Comparison of ENCODE assay signal across 8 cellular contexts in the genomic region with DNA sequence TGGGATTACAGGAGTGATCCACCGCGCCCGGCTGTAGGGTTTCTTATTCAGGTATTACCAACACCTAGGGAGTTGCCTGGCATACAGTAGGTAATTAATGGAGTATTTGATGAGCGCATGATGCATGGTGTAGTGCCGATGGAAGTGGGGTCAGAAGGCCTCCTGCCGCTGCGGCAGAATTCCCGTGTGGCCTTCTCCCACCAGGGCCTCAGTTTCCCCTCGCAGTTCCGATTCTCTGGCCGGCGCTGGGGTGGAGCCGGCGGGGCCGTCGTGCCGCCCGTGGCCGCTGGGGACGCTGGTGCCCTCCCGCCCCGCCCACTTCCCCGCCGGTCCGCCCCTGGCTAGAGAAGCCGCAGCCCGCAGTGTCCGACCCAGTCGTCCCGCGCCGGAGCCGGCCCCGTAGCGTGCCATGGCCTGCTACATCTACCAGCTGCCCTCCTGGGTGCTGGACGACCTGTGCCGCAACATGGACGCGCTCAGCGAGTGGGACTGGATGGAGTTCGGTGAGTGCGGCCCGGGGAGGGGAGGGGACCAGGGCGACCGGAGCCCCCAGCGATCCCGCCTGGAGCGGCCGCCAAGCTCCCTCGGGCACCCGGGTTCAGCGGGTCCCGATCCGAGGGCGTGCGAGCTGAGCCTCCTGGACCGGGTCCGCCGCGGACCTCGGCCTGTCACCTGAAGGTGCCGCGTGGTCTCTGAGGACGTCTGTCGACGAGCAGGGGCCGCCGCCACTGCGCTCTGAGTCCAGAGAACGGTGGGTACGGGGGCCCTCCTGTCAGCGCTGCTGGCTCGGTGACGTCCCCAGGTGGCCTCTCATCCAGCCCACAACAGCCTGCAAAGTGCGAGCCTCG. TPM values are rescaled to one million over a fixed set of nuclear protein-coding genes. Genes with fewer than 3 reads are reported as not detected.
DNase-seq lines count a peak whose midpoint lies in the region; ATAC-seq and TF ChIP-seq lines count a peak whose summit lies in the region.

A gene with protein sequence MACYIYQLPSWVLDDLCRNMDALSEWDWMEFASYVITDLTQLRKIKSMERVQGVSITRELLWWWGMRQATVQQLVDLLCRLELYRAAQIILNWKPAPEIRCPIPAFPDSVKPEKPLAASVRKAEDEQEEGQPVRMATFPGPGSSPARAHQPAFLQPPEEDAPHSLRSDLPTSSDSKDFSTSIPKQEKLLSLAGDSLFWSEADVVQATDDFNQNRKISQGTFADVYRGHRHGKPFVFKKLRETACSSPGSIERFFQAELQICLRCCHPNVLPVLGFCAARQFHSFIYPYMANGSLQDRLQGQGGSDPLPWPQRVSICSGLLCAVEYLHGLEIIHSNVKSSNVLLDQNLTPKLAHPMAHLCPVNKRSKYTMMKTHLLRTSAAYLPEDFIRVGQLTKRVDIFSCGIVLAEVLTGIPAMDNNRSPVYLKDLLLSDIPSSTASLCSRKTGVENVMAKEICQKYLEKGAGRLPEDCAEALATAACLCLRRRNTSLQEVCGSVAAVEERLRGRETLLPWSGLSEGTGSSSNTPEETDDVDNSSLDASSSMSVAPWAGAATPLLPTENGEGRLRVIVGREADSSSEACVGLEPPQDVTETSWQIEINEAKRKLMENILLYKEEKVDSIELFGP (plus strand): TSS at position 374 of the 848 bp plus-strand sequence. CDS start 36 bp downstream, at position 410.

- DNase-seq in CD4-positive, CD25-positive, alpha-beta regulatory T cell, result peak; percentile 46 to 56 (median 55)
- DNase-seq in T1000 (lab: John Stamatoyannopoulos, UW), result peak; percentile 58
- peak; percentile 61 to 69 for DNase-seq in gastrocnemius medialis
- no peak for DNase-seq in cerebellar nuclear complex (lab: John Stamatoyannopoulos, UW)

- no peaks in the 10 kb centered on the region for H3K36me3 ChIP-seq in CD4-positive, CD25-positive, alpha-beta regulatory T cell (ENCODE audit: control insufficient read depth, insufficient read depth, low read length)
- peaks cover 5% of the 10 kb centered on the region for H3K36me3 ChIP-seq in iPS-15b (ENCODE audit: control insufficient read depth, insufficient read depth, low read length)
- H3K36me3 ChIP-seq in gastrocnemius medialis, result no peaks in the 10 kb centered on the region

- peak within 1 kb of the TSS; percentile 14 for H3K27ac ChIP-seq in CD4-positive, CD25-positive, alpha-beta regulatory T cell (ENCODE audit: insufficient read depth, low read length, poor library complexity, severe bottlenecking)
- peak within 1 kb of the TSS; percentile 80 to 95 (median 88) for H3K27ac ChIP-seq in gastrocnemius medialis

- H3K9ac ChIP-seq in iPS-15b (ENCODE audit: low read depth, low read length), result no peak within 1 kb of the TSS

- H3K27ac Mint-ChIP-seq in CD4-positive, CD25-positive, alpha-beta regulatory T cell, result peak within 1 kb of the TSS in 2 of 3 donors; percentile 47 to 59
- H3K27ac Mint-ChIP-seq in brain, result no peak within 1 kb of the TSS

- no peaks in the 10 kb centered on the region for H3K27me3 ChIP-seq in CD4-positive, CD25-positive, alpha-beta regulatory T cell (ENCODE audit: control insufficient read depth, insufficient read depth, low read length)
- H3K27me3 ChIP-seq in iPS-15b (ENCODE audit: control insufficient read depth, insufficient read depth, low read length), result no peaks in the 10 kb centered on the region
- H3K27me3 ChIP-seq in gastrocnemius medialis, result no peaks in the 10 kb centered on the region

- in situ Hi-C loops in gastrocnemius medialis (cut with MboI; ENCODE audit: low sequenced_read_pairs in 4 of 4), result loop anchor here (5.0 to 10.0 kb wide), 3 partner anchors 53 to 63 kb away; no protein-coding TSS in a partner anchor

- peak; percentile 67 to 79 for TF ChIP-seq POLR2A in gastrocnemius medialis (IDR thresholded peaks at IDR 0.05)

- H3K4me3 Mint-ChIP-seq in CD4-positive, CD25-positive, alpha-beta regulatory T cell, result peak within 1 kb of the TSS; percentile 80 to 86 (median 84)
- peak within 1 kb of the TSS; percentile 80 to 89 (median 83) for H3K4me3 Mint-ChIP-seq in brain

- H3K9me3 ChIP-seq in CD4-positive, CD25-positive, alpha-beta regulatory T cell (ENCODE audit: control insufficient read depth in 2 of 2, low read length in 2 of 2), result peaks cover 0 to 11% of the 10 kb centered on the region in 2 experiments
- H3K9me3 ChIP-seq in iPS-15b (ENCODE audit: control insufficient read depth, insufficient read depth, low read length), result peaks cover 6% of the 10 kb centered on the region
- no peaks in the 10 kb centered on the region for H3K9me3 ChIP-seq in gastrocnemius medialis

- H3K4me3 ChIP-seq in CD4-positive, CD25-positive, alpha-beta regulatory T cell (ENCODE audit: low read depth, low read length), result peak within 1 kb of the TSS; percentile 62
- H3K4me3 ChIP-seq in iPS-15b (ENCODE audit: low read depth, low read length) (peak within 1 kb of the TSS; percentile 86), gastrocnemius medialis (peak within 1 kb of the TSS; percentile 87 to 100 (median 90))

- intact Hi-C loops in gastrocnemius medialis (cut with DNase I; ENCODE audit: low total_unique reads), result loop anchor here (1.0 to 2.0 kb wide), 3 partner anchors 22 to 61 kb away; no protein-coding TSS in a partner anchor

- no peaks in the 10 kb centered on the region for H3K27me3 Mint-ChIP-seq in CD4-positive, CD25-positive, alpha-beta regulatory T cell
- H3K27me3 Mint-ChIP-seq in brain, result peaks cover 17% of the 10 kb centered on the region

- ATAC-seq in CD4-positive, CD25-positive, alpha-beta regulatory T cell (ENCODE audit: low read depth in 2 of 2), result peak; percentile 75 to 83
- ATAC-seq in GM19372 (IDR thresholded peaks at IDR 0.05; ENCODE audit: low read depth, unreplicated experiment) (peak; percentile 78), HG03571 (IDR thresholded peaks at IDR 0.05; ENCODE audit: unreplicated experiment) (peak; percentile 91), gastrocnemius medialis (peak; percentile 90 to 91)

- peaks cover 14% of the 10 kb centered on the region for H3K4me1 ChIP-seq in CD4-positive, CD25-positive, alpha-beta regulatory T cell (ENCODE audit: control insufficient read depth, insufficient read depth, low read length, poor library complexity, severe bottlenecking)
- H3K4me1 ChIP-seq in iPS-15b (ENCODE audit: control insufficient read depth, insufficient read depth, low read length), result no peaks in the 10 kb centered on the region
- peaks cover 3 to 6% of the 10 kb centered on the region in 2 donors for H3K4me1 ChIP-seq in gastrocnemius medialis

- H3K9me3 Mint-ChIP-seq in CD4-positive, CD25-positive, alpha-beta regulatory T cell, result peaks cover 0 to 12% (median 2%) of the 10 kb centered on the region in 7 donors
- peaks cover 7 to 12% (median 9%) of the 10 kb centered on the region in 5 experiments for H3K9me3 Mint-ChIP-seq in brain

- H3K36me3 Mint-ChIP-seq in CD4-positive, CD25-positive, alpha-beta regulatory T cell, result peaks cover 7% of the 10 kb centered on the region
- peaks cover 7% of the 10 kb centered on the region for H3K36me3 Mint-ChIP-seq in brain

- TF ChIP-seq CTCF in brain (conservative IDR thresholded peaks at IDR 0.05) (peak; percentile 70 to 93), gastrocnemius medialis (IDR thresholded peaks at IDR 0.05 in 4 of 5, conservative IDR thresholded peaks at IDR 0.05 in 1 of 5) (peak; percentile 86 to 99 (median 90))

- peaks cover 8 to 21% (median 13%) of the 10 kb centered on the region in 4 donors for H3K4me1 Mint-ChIP-seq in CD4-positive, CD25-positive, alpha-beta regulatory T cell
- peaks cover 13% of the 10 kb centered on the region for H3K4me1 Mint-ChIP-seq in brain

RNA-seq across cellular contexts. Expression of the gene that starts here (rescaled TPM):
- total RNA-seq in CD4-positive, CD25-positive, alpha-beta regulatory T cell, result 3.6 TPM
- polyA plus RNA-seq in CD4-positive, CD25-positive, alpha-beta regulatory T cell, result 1 to 10 TPM in 3 of 4 donors, under 1 TPM in 1; 0.68 to 3.7 (median 2.8) TPM
- polyA plus RNA-seq in brain (ENCODE audit: insufficient read depth, low read depth, low replicate concordance), result 1.4 TPM
- total RNA-seq in gastrocnemius medialis, result 10 to 100 TPM; 21.9 to 42.0 (median 25.8) TPM

Comparison
In these comparisons a context has a peak if more than half of its experiments do, and no peak if none do; other contexts are left out.
1. DNase-seq: peak in CD4-positive, CD25-positive, alpha-beta regulatory T cell (3 of 3), T1000 (single experiment) and gastrocnemius medialis (2 of 2); none in cerebellar nuclear complex (0 of 2).
2. H3K27ac Mint-ChIP-seq: peak in CD4-positive, CD25-positive, alpha-beta regulatory T cell (2 of 3); none in brain (0 of 5).
3. Peak in every context shown above with its lines, with median percentiles within 50 percentile points of each other: ATAC-seq and H3K4me3 ChIP-seq.